Comparison of ENCODE assay signal across 1 cellular context in the genomic region with DNA sequence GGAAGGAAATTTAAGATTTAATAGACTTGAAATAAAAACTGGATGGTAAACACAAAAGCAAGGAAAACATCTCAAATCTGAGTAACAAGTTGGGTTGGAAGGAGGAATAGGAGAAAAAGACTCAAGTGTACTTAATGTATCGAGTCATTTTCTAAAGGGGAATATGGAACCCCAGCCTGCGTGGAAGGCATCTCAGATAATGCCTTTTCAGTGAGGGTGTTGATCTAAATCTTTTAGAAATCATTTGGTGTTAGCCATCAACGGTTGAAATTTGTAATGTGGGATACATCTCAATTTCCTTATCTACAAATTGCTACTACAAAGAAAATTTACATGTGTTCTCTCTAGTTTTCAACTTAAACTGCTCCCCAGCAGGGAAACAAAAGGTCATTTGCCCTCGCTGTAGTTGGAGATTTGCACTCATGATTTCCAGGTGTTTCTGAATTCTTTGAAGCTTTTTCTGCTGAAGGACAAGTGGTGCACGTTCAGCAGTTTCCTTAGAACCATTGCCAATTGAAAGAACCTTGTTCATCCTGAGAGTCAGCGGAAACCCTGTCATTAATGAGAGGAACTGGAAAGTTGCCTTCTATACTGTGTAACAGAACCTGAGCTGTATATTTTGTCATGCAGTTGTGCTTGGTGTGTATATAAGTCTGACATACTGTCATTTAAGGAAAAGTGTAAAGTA.
TF ChIP-seq lines count a peak whose summit lies in the region.

No MANE protein-coding gene starts in this region.

TF ChIP-seq in GM12878, 131 proteins besides CTCF, POLR2A, EP300 and RAD21:
- TF ChIP-seq, protein P1, sequence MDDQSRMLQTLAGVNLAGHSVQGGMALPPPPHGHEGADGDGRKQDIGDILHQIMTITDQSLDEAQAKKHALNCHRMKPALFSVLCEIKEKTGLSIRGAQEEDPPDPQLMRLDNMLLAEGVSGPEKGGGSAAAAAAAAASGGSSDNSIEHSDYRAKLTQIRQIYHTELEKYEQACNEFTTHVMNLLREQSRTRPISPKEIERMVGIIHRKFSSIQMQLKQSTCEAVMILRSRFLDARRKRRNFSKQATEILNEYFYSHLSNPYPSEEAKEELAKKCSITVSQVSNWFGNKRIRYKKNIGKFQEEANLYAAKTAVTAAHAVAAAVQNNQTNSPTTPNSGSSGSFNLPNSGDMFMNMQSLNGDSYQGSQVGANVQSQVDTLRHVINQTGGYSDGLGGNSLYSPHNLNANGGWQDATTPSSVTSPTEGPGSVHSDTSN (IDR thresholded peaks at IDR 0.05; ENCODE audit: insufficient replicate concordance, low read depth, low read length) = no peak
TF ChIP-seq in GM12878: peak in this region for 0.
